20 cellular contexts compared by ENCODE assay signal in genomic region chr15:89674526-89674925, GRCh38. TPM values are rescaled to one million over a fixed set of nuclear protein-coding genes. Genes with fewer than 3 reads are reported as not detected.
DNase-seq lines count a peak whose midpoint lies in the region; ATAC-seq, FAIRE-seq and TF ChIP-seq lines count a peak whose summit lies in the region.
"Had no signal": no experiment of that assay in that cellular context is flagged by ENCODE, and none has a peak within 500 bp of the region (broad histone marks: within the 10 kb centered on the region; RNA-seq: fewer than 3 reads in every experiment).

No MANE protein-coding gene starts in this region.

- H3K27me3 ChIP-seq in SK-N-SH (ENCODE audit: insufficient read depth) (no peaks in the 10 kb centered on the region), K562 (ENCODE audit: control insufficient read depth in 2 of 2, insufficient read depth in 2 of 2, low read length in 2 of 2) (peaks cover 19 to 60% of the 10 kb centered on the region in 2 experiments), neural progenitor cell (no peaks in the 10 kb centered on the region), endodermal cell (ENCODE audit: control insufficient read depth, insufficient read depth, low read length, poor library complexity, severe bottlenecking) (peaks cover 19% of the 10 kb centered on the region)

- H3K36me3 ChIP-seq in SK-N-SH (replicated peaks in 1 of 2; ENCODE audit: control insufficient read depth in 1 of 2, insufficient read depth in 2 of 2, low read length in 1 of 2) (no peaks in the 10 kb centered on the region), K562 (ENCODE audit: control insufficient read depth, insufficient read depth, low read length) (no peaks in the 10 kb centered on the region), neural progenitor cell (no peaks in the 10 kb centered on the region), endodermal cell (ENCODE audit: control insufficient read depth, insufficient read depth, low read length) (no peaks in the 10 kb centered on the region)

- H3K9me3 ChIP-seq in SK-N-SH: no peaks in the 10 kb centered on the region
- no peaks in the 10 kb centered on the region for H3K9me3 ChIP-seq in K562 (replicated peaks; ENCODE audit: control insufficient read depth, insufficient read depth, low read depth, low read length)
- H3K9me3 ChIP-seq in neural progenitor cell (ENCODE audit: low read depth): no peaks in the 10 kb centered on the region
- no peaks in the 10 kb centered on the region for H3K9me3 ChIP-seq in endodermal cell (ENCODE audit: control insufficient read depth, low read length)

- H3K4me3 Mint-ChIP-seq in neural progenitor cell (no peak overlapping the region), endodermal cell (no peak overlapping the region)
- H3K4me3 Mint-ChIP-seq: CD14-positive monocyte; CD8-positive, alpha-beta T cell had no signal

- H4K20me1 ChIP-seq in SK-N-SH (ENCODE audit: insufficient read depth): no peaks in the 10 kb centered on the region
- H4K20me1 ChIP-seq in K562 (replicated peaks; ENCODE audit: control insufficient read depth, insufficient read depth, low read length): peaks cover 2% of the 10 kb centered on the region; the same call in 1 of the 2 replicates
- no peaks in the 10 kb centered on the region for H4K20me1 ChIP-seq in neural progenitor cell (ENCODE audit: low read depth)

- H3K9me3 Mint-ChIP-seq in neural progenitor cell: no peaks in the 10 kb centered on the region
- H3K9me3 Mint-ChIP-seq in endodermal cell: no peaks in the 10 kb centered on the region
- H3K9me3 Mint-ChIP-seq: CD8-positive, alpha-beta T cell had no signal

- intact Hi-C loops in K562 (cut with micrococcal nuclease): no loop called here

- H3K79me2 ChIP-seq in SK-N-SH (ENCODE audit: insufficient read depth) (no peaks in the 10 kb centered on the region), K562 (ENCODE audit: control insufficient read depth, insufficient read depth, low read length) (no peaks in the 10 kb centered on the region), neural progenitor cell (ENCODE audit: low read depth) (no peaks in the 10 kb centered on the region)

- H3K4me3 ChIP-seq in SK-N-SH (ENCODE audit: low read depth in 2 of 2, low read length in 1 of 2) (no peak overlapping the region), K562 (no peak overlapping the region), neural progenitor cell (no peak overlapping the region), endodermal cell (ENCODE audit: low read length) (no peak overlapping the region)

- H3K9ac ChIP-seq in SK-N-SH (no peak overlapping the region), K562 (ENCODE audit: insufficient read depth in 1 of 2, low read depth in 2 of 2, low read length in 2 of 2) (no peak overlapping the region), neural progenitor cell (no peak overlapping the region), endodermal cell (ENCODE audit: extremely low read depth, low read length, poor library complexity, severe bottlenecking) (no peak overlapping the region)

- no peak for FAIRE-seq in K562 (lab: Jason Lieb, UNC)
- FAIRE-seq: D721Med, GM12892, GM19239 had no signal

- ATAC-seq in SK-N-SH treated with all-trans-retinoic acid at 6 μM for 48 hours (no peak), K562 (no peak), left lobe of liver (peak; percentile 78), GM18858 (IDR thresholded peaks at IDR 0.05; ENCODE audit: unreplicated experiment) (no peak)
- ATAC-seq: CD8-positive, alpha-beta T cell had no signal

- no TSS peak for BruUV-seq in K562 (replicated peaks; lab: Mats Ljungman, UMichigan)

- TF ChIP-seq POLR2A in K562 (conservative IDR thresholded peaks at IDR 0.05): no peak

- CTCF ChIA-PET in SK-N-SH (lab: Yijun Ruan, JAX): interaction anchor here (2.2 to 5.4 kb wide), 4 partner anchors 13 to 30 kb away, joined by 9 to 36 read pairs (median 25); partner anchors contain the start of genes PEX11A and WDR93
- CTCF ChIA-PET in K562 (lab: Yijun Ruan, JAX; ENCODE audit: low intra/inter-chr PET ratio): interaction anchor here (0.8 kb wide), 1 partner anchor 179 kb away, joined by 3 read pairs; no protein-coding TSS in a partner anchor

- H2AFZ ChIP-seq in SK-N-SH (ENCODE audit: low read depth) (no peak overlapping the region), K562 (ENCODE audit: low read depth, low read length) (no peak overlapping the region), neural progenitor cell (replicated peaks) (no peak overlapping the region)

- TF ChIP-seq EP300 in SK-N-SH (IDR thresholded peaks at IDR 0.05; ENCODE audit: borderline replicate concordance in 1 of 2, low read depth in 1 of 2, low read length in 1 of 2): no peak
- no peak for TF ChIP-seq EP300 in K562 (IDR thresholded peaks at IDR 0.05; ENCODE audit: low read length)

- peaks cover 16% of the 10 kb centered on the region for H3K4me1 Mint-ChIP-seq in neural progenitor cell
- peaks cover 6% of the 10 kb centered on the region for H3K4me1 Mint-ChIP-seq in endodermal cell
- H3K4me1 Mint-ChIP-seq: CD14-positive monocyte had no signal

- H3K36me3 Mint-ChIP-seq in neural progenitor cell (no peaks in the 10 kb centered on the region), endodermal cell (ENCODE audit: low read depth) (no peaks in the 10 kb centered on the region)
- H3K36me3 Mint-ChIP-seq: CD14-positive monocyte; CD8-positive, alpha-beta T cell had no signal

- H3K4me2 ChIP-seq in SK-N-SH (no peak overlapping the region), K562 (ENCODE audit: insufficient read depth, low read length) (no peak overlapping the region), neural progenitor cell (no peak overlapping the region)

- H3K27ac Mint-ChIP-seq in neural progenitor cell: no peak overlapping the region
- no peak overlapping the region for H3K27ac Mint-ChIP-seq in endodermal cell
- H3K27ac Mint-ChIP-seq: CD14-positive monocyte; CD8-positive, alpha-beta T cell had no signal

- TF ChIP-seq RAD21 in SK-N-SH (IDR thresholded peaks at IDR 0.05; ENCODE audit: low read length): peak; percentile 11; the same call in 1 of the 2 replicates
- no peak; a peak in 1 of 4 replicates for TF ChIP-seq RAD21 in K562 (CRISPR knock-in tag; conservative IDR thresholded peaks at IDR 0.05 in 1 of 2, IDR thresholded peaks at IDR 0.05 in 1 of 2)

- peaks cover 5% of the 10 kb centered on the region for H3K27me3 Mint-ChIP-seq in neural progenitor cell (ENCODE audit: insufficient read depth, low read depth)
- H3K27me3 Mint-ChIP-seq in endodermal cell (ENCODE audit: insufficient read depth): peaks cover 41% of the 10 kb centered on the region

- H3K4me1 ChIP-seq in SK-N-SH (ENCODE audit: control insufficient read depth in 1 of 2, insufficient read depth in 2 of 2, low read depth in 1 of 2, low read length in 1 of 2): peaks cover 0 to 22% of the 10 kb centered on the region in 2 experiments; a peak in 1 of 4 replicates
- H3K4me1 ChIP-seq in K562 (replicated peaks in 1 of 2; ENCODE audit: control insufficient read depth in 2 of 2, insufficient read depth in 2 of 2, low read length in 2 of 2): peaks cover 0 to 11% of the 10 kb centered on the region in 2 experiments; a peak in 3 of 5 replicates
- no peaks in the 10 kb centered on the region for H3K4me1 ChIP-seq in neural progenitor cell
- no peaks in the 10 kb centered on the region for H3K4me1 ChIP-seq in endodermal cell (ENCODE audit: control insufficient read depth, insufficient read depth, low read length)

- H3K9me2 ChIP-seq in SK-N-SH: no peaks in the 10 kb centered on the region

- POLR2A ChIA-PET in SK-N-SH (lab: Yijun Ruan, JAX) (no interaction called here), K562 (lab: Yijun Ruan, JAX) (interaction anchor here (0.6 kb wide), 1 partner anchor 121 kb away, joined by 3 read pairs; no protein-coding TSS in a partner anchor)

- WGBS in SK-N-SH (ENCODE audit: low lambda C conversion rate): 85% methylated on average over 4 of the region's 4 CpGs
- WGBS in K562 (ENCODE audit: insufficient coverage, low coverage, missing lambda C conversion rate): 31% methylated on average over 4 of the region's 4 CpGs
- WGBS in endodermal cell (ENCODE audit: insufficient coverage in 1 of 2, insufficient read length in 1 of 2), 2 experiments: 88 to 96% methylated on average over 3 to 4 of the region's 4 CpGs

- TF ChIP-seq CTCF in SK-N-SH (IDR thresholded peaks at IDR 0.05) (no peak; the same call in 1 of the 2 replicates), K562 (IDR thresholded peaks at IDR 0.05 in 2 of 3, conservative IDR thresholded peaks at IDR 0.05 in 1 of 3; ENCODE audit: insufficient read depth in 2 of 3, low read depth in 1 of 3, low read length in 3 of 3) (peak in 2 of 3 experiments; percentile 7 to 41; a peak in 2 of 6 replicates), neural progenitor cell (IDR thresholded peaks at IDR 0.05) (no peak), endodermal cell (conservative IDR thresholded peaks at IDR 0.05) (no peak)

- in situ Hi-C loops in K562 (cut with MboI): no loop called here

- H3F3A ChIP-seq in SK-N-SH (replicated peaks; ENCODE audit: insufficient read depth): peaks cover 1% of the 10 kb centered on the region
- H3F3A ChIP-seq in neural progenitor cell (ENCODE audit: low read depth): no peaks in the 10 kb centered on the region

- DNase-seq in SK-N-SH (no peak), K562 (ENCODE audit: extremely low read depth in 1 of 4, low spot score in 3 of 4) (no peak), left lobe of liver (ENCODE audit: low spot score) (peak; percentile 80), ureter (ENCODE audit: low spot score) (peak; percentile 29), neural progenitor cell (ENCODE audit: low spot score) (no peak), endodermal cell (no peak)
- DNase-seq: CD8-positive, alpha-beta T cell; COR-L47; DMS153; DMS79 treated with DMSO at 0.1 percent for 48 hours; GDM1; HCEC 1CT had no signal

- H3K27ac ChIP-seq in SK-N-SH (ENCODE audit: low read depth in 2 of 2, low read length in 1 of 2) (no peak overlapping the region), K562 (ENCODE audit: extremely low read depth, low read depth, low read length) (no peak overlapping the region), neural progenitor cell (no peak overlapping the region), endodermal cell (ENCODE audit: low read depth, low read length) (no peak overlapping the region)
- H3K27ac ChIP-seq: 22Rv1 had no signal

- no peaks in the 10 kb centered on the region for H3K9me1 ChIP-seq in K562 (ENCODE audit: control insufficient read depth, insufficient read depth, low read length)

RNA-seq across cellular contexts. Expression of gene PLIN1, which starts 4.6 kb away (rescaled TPM):
- polyA plus RNA-seq in SK-N-SH (2012; rRNA removed) (0.08 TPM in 2 replicates), K562 (2011; rRNA removed) (not detected in 2 replicates), K562 (2014; fragmentation: Illumina TruSeq; extraction: Trizol) (not detected in 2 replicates), K562 (2014; fragmentation: Nextera tagmentation; extraction: Ambion mirVana) (not detected), K562 (2014; rRNA removed) (not detected in 2 replicates)
- 0.09 and 0.10 TPM in 2 replicates for polyA plus RNA-seq in SK-N-SH (2012; cell fraction: cytosol; rRNA removed)
- 0.39 and 0.40 TPM in 2 replicates for polyA plus RNA-seq in SK-N-SH (2012; cell fraction: nucleus; rRNA removed)
- total RNA-seq in K562 (2011; cell fraction: chromatin; rRNA removed; ENCODE audit: low replicate concordance): not detected in 2 replicates
- total RNA-seq in K562 (2011; cell fraction: nucleolus; rRNA removed): not detected in 2 replicates
- not detected in 2 replicates for total RNA-seq in K562 (2011; cell fraction: nucleoplasm; rRNA removed)
- total RNA-seq in K562 (2014; rRNA removed) (not detected in 2 replicates), K562 (2014; rRNA removed; fragmentation: Illumina TruSeq; extraction: Trizol) (not detected in 2 replicates), K562 (2015; rRNA removed; fragmentation: Illumina TruSeq; extraction: Trizol) (not detected in 2 replicates), K562 (2021) (not detected in 2 replicates), left lobe of liver (38.1 TPM), ureter (4.6 TPM), neural progenitor cell (ENCODE audit: low replicate concordance) (0.07 and 0.15 TPM in 2 replicates), endodermal cell (under 1 TPM; 0.11 to 0.22 TPM)
- polyA plus RNA-seq in K562 (2011; cell fraction: cytosol; rRNA removed): not detected in 2 replicates
- not detected in 2 replicates for polyA plus RNA-seq in K562 (2011; cell fraction: nucleus; rRNA removed)
- polyA plus RNA-seq in K562 (2012): not detected in 2 replicates
- polyA minus RNA-seq in K562 (2011; rRNA and poly(A)+ RNA removed): not detected in 2 replicates
- polyA minus RNA-seq in K562 (2011; cell fraction: cytosol; rRNA and poly(A)+ RNA removed): not detected in 2 replicates
- polyA minus RNA-seq in K562 (2011; cell fraction: nucleus; rRNA and poly(A)+ RNA removed): not detected in 2 replicates
- polyA plus RNA-seq in endodermal cell (2013, experiment 1 of 2): 0.18 TPM
- polyA plus RNA-seq in endodermal cell (2013, experiment 2 of 2): 0.21 TPM
- total RNA-seq: CD8-positive, alpha-beta T cell had no signal
- polyA plus RNA-seq: CD14-positive monocyte had no signal

RNA-seq across cellular contexts. Expression of gene PEX11A, which starts 16.0 kb away (rescaled TPM):
- polyA plus RNA-seq in SK-N-SH (2012; rRNA removed): 6.1 and 7.0 TPM in 2 replicates
- 5.9 and 6.6 TPM in 2 replicates for polyA plus RNA-seq in SK-N-SH (2012; cell fraction: cytosol; rRNA removed)
- polyA plus RNA-seq in SK-N-SH (2012; cell fraction: nucleus; rRNA removed): 3.5 and 5.1 TPM in 2 replicates
- total RNA-seq in K562 (2011; cell fraction: chromatin; rRNA removed; ENCODE audit: low replicate concordance): not detected in 2 replicates
- not detected in 2 replicates for total RNA-seq in K562 (2011; cell fraction: nucleolus; rRNA removed)
- not detected in 2 replicates for total RNA-seq in K562 (2011; cell fraction: nucleoplasm; rRNA removed)
- not detected in 2 replicates for total RNA-seq in K562 (2014; rRNA removed)
- not detected in 2 replicates for total RNA-seq in K562 (2014; rRNA removed; fragmentation: Illumina TruSeq; extraction: Trizol)
- not detected in 2 replicates for total RNA-seq in K562 (2015; rRNA removed; fragmentation: Illumina TruSeq; extraction: Trizol)
- total RNA-seq in K562 (2021): not detected in 2 replicates
- polyA plus RNA-seq in K562 (2011; rRNA removed): not detected in 2 replicates
- not detected in 2 replicates for polyA plus RNA-seq in K562 (2011; cell fraction: cytosol; rRNA removed)
- not detected in 2 replicates for polyA plus RNA-seq in K562 (2011; cell fraction: nucleus; rRNA removed)
- polyA plus RNA-seq in K562 (2012): 0.04 TPM in 1 of 2 replicates, not detected in the other
- polyA plus RNA-seq in K562 (2014; fragmentation: Illumina TruSeq; extraction: Trizol): not detected in 2 replicates
- not detected for polyA plus RNA-seq in K562 (2014; fragmentation: Nextera tagmentation; extraction: Ambion mirVana)
- polyA plus RNA-seq in K562 (2014; rRNA removed): not detected in 2 replicates
- not detected in 2 replicates for polyA minus RNA-seq in K562 (2011; rRNA and poly(A)+ RNA removed)
- polyA minus RNA-seq in K562 (2011; cell fraction: cytosol; rRNA and poly(A)+ RNA removed): not detected in 2 replicates
- polyA minus RNA-seq in K562 (2011; cell fraction: nucleus; rRNA and poly(A)+ RNA removed): not detected in 2 replicates
- total RNA-seq in left lobe of liver: 25.8 TPM
- total RNA-seq in ureter: 25.2 TPM
- 4.5 and 5.2 TPM in 2 replicates for total RNA-seq in neural progenitor cell (ENCODE audit: low replicate concordance)
- 1 to 10 TPM; 2.7 to 4.0 TPM for total RNA-seq in endodermal cell
- 5.1 TPM for polyA plus RNA-seq in endodermal cell (2013, experiment 1 of 2)
- polyA plus RNA-seq in endodermal cell (2013, experiment 2 of 2): 4.6 TPM
- total RNA-seq: CD8-positive, alpha-beta T cell had no signal

RNA-seq across cellular contexts. Expression of gene WDR93, which starts 16.1 kb away (rescaled TPM):
- polyA plus RNA-seq in SK-N-SH (2012; rRNA removed) (0.35 and 0.57 TPM in 2 replicates), K562 (2011; rRNA removed) (not detected in 2 replicates), K562 (2014; fragmentation: Illumina TruSeq; extraction: Trizol) (not detected in 2 replicates), K562 (2014; fragmentation: Nextera tagmentation; extraction: Ambion mirVana) (not detected), K562 (2014; rRNA removed) (not detected in 2 replicates)
- polyA plus RNA-seq in SK-N-SH (2012; cell fraction: cytosol; rRNA removed): 0.28 and 0.30 TPM in 2 replicates
- polyA plus RNA-seq in SK-N-SH (2012; cell fraction: nucleus; rRNA removed): 0.25 and 0.49 TPM in 2 replicates
- total RNA-seq in K562 (2011; cell fraction: chromatin; rRNA removed; ENCODE audit: low replicate concordance): not detected in 2 replicates
- total RNA-seq in K562 (2011; cell fraction: nucleolus; rRNA removed): not detected in 2 replicates
- total RNA-seq in K562 (2011; cell fraction: nucleoplasm; rRNA removed): not detected in 2 replicates
- total RNA-seq in K562 (2014; rRNA removed) (not detected in 2 replicates), K562 (2014; rRNA removed; fragmentation: Illumina TruSeq; extraction: Trizol) (not detected in 2 replicates), K562 (2015; rRNA removed; fragmentation: Illumina TruSeq; extraction: Trizol) (not detected in 2 replicates), K562 (2021) (not detected in 2 replicates), left lobe of liver (not detected), ureter (0.68 TPM), neural progenitor cell (ENCODE audit: low replicate concordance) (0.51 and 0.62 TPM in 2 replicates), endodermal cell (under 1 TPM; 0.24 to 0.64 TPM)
- polyA plus RNA-seq in K562 (2011; cell fraction: cytosol; rRNA removed): not detected in 2 replicates
- not detected in 2 replicates for polyA plus RNA-seq in K562 (2011; cell fraction: nucleus; rRNA removed)
- not detected in 2 replicates for polyA plus RNA-seq in K562 (2012)
- polyA minus RNA-seq in K562 (2011; rRNA and poly(A)+ RNA removed): not detected in 2 replicates
- not detected in 2 replicates for polyA minus RNA-seq in K562 (2011; cell fraction: cytosol; rRNA and poly(A)+ RNA removed)
- polyA minus RNA-seq in K562 (2011; cell fraction: nucleus; rRNA and poly(A)+ RNA removed): not detected in 2 replicates
- polyA plus RNA-seq in endodermal cell (2013, experiment 1 of 2): 0.11 TPM
- 0.25 TPM for polyA plus RNA-seq in endodermal cell (2013, experiment 2 of 2)
- total RNA-seq: A673; CD8-positive, alpha-beta T cell had no signal
- polyA plus RNA-seq: CD14-positive monocyte had no signal

RNA-seq across cellular contexts. Expression of gene KIF7, which starts 19.3 kb away (rescaled TPM):
- polyA plus RNA-seq in SK-N-SH (2012; rRNA removed) (11.2 and 12.0 TPM in 2 replicates), K562 (2011; rRNA removed) (1.3 and 1.7 TPM in 2 replicates), K562 (2014; fragmentation: Illumina TruSeq; extraction: Trizol) (0.49 and 0.69 TPM in 2 replicates), K562 (2014; fragmentation: Nextera tagmentation; extraction: Ambion mirVana) (under 1 TPM; 0.04 to 0.06 TPM), K562 (2014; rRNA removed) (1.9 and 3.1 TPM in 2 replicates)
- 5.8 and 7.6 TPM in 2 replicates for polyA plus RNA-seq in SK-N-SH (2012; cell fraction: cytosol; rRNA removed)
- polyA plus RNA-seq in SK-N-SH (2012; cell fraction: nucleus; rRNA removed): 26.1 and 33.6 TPM in 2 replicates
- total RNA-seq in K562 (2011; cell fraction: chromatin; rRNA removed; ENCODE audit: low replicate concordance): 4.9 and 14.4 TPM in 2 replicates
- 4.2 and 7.3 TPM in 2 replicates for total RNA-seq in K562 (2011; cell fraction: nucleolus; rRNA removed)
- 2.7 and 3.1 TPM in 2 replicates for total RNA-seq in K562 (2011; cell fraction: nucleoplasm; rRNA removed)
- total RNA-seq in K562 (2014; rRNA removed) (1.6 and 2.0 TPM in 2 replicates), K562 (2014; rRNA removed; fragmentation: Illumina TruSeq; extraction: Trizol) (0.15 and 0.35 TPM in 2 replicates), K562 (2015; rRNA removed; fragmentation: Illumina TruSeq; extraction: Trizol) (0.58 and 0.64 TPM in 2 replicates), K562 (2021) (1.7 and 1.8 TPM in 2 replicates), left lobe of liver (1.1 TPM), ureter (11.2 TPM), neural progenitor cell (ENCODE audit: low replicate concordance) (4.3 and 15.7 TPM in 2 replicates), endodermal cell (10 to 100 TPM; 22.9 to 24.4 TPM)
- 1.1 and 2.7 TPM in 2 replicates for polyA plus RNA-seq in K562 (2011; cell fraction: cytosol; rRNA removed)
- 4.3 and 6.8 TPM in 2 replicates for polyA plus RNA-seq in K562 (2011; cell fraction: nucleus; rRNA removed)
- 0.96 and 1.1 TPM in 2 replicates for polyA plus RNA-seq in K562 (2012)
- 0.45 and 1.2 TPM in 2 replicates for polyA minus RNA-seq in K562 (2011; rRNA and poly(A)+ RNA removed)
- polyA minus RNA-seq in K562 (2011; cell fraction: cytosol; rRNA and poly(A)+ RNA removed): 0.82 and 1.5 TPM in 2 replicates
- 1.2 and 2.8 TPM in 2 replicates for polyA minus RNA-seq in K562 (2011; cell fraction: nucleus; rRNA and poly(A)+ RNA removed)
- 9.7 TPM for polyA plus RNA-seq in endodermal cell (2013, experiment 1 of 2)
- 8.9 TPM for polyA plus RNA-seq in endodermal cell (2013, experiment 2 of 2)
- polyA plus RNA-seq: CD14-positive monocyte had no signal

Comparison
In these comparisons a context has a peak if more than half of its experiments do, and no peak if none do; other contexts are left out.
1. DNase-seq: peak in left lobe of liver (single experiment) and ureter (single experiment); none in SK-N-SH (single experiment), K562 (0 of 4), neural progenitor cell (single experiment) and endodermal cell (single experiment).
2. CTCF ChIP-seq: peak in K562 (2 of 3); none in SK-N-SH (single experiment), neural progenitor cell (single experiment) and endodermal cell (single experiment).
3. Of the 27 proteins assayed by ChIP-seq in both K562 and SK-N-SH: peak only in K562: CTCF; only in SK-N-SH: RAD21; in both: none; in neither: 25.